ENCODE assay signal across 10 cellular contexts in genomic region chr11:35009191-35009940, GRCh38.
A peak's percentile ranks its signal among the peaks of the same experiment; 100 is the strongest.
DNase-seq lines count a peak whose midpoint lies in the region; ATAC-seq, FAIRE-seq and TF ChIP-seq lines count a peak whose summit lies in the region.
"Had no signal": no experiment of that assay in that cellular context is flagged by ENCODE, and none has a peak within 500 bp of the region (broad histone marks: within the 10 kb centered on the region; RNA-seq: fewer than 3 reads in every experiment).

No MANE protein-coding gene starts in this region.

- peak; percentile 76 for FAIRE-seq in RCC 7860 (lab: Jason Lieb, UNC)

- H3K4me1 ChIP-seq in foreskin keratinocyte, result peaks cover 32% of the 10 kb centered on the region

- DNase-seq in HFFc6, result peak; percentile 70
- DNase-seq in RCC 7860 (ENCODE audit: low spot score), result peak; percentile 63
- peak; percentile 94 to 97 for DNase-seq in foreskin keratinocyte
- peak; percentile 78 for DNase-seq in stromal cell of bone marrow (ENCODE audit: low read depth)
- DNase-seq in KG1 (lab: John Stamatoyannopoulos, UW), result no peak
- DNase-seq in T-helper 1 cell, result no peak
- DNase-seq: activated CD4-positive, alpha-beta T cell treated with anti-CD3 and anti-CD28 coated beads, Interleukin-2, amount 50 U/mL, for 48 hours; naive thymus-derived CD8-positive, alpha-beta T cell; NK-92 treated with Interleukin-12 subunit alpha and Interleukin-12 subunit beta, amount 100 ng/mL, for 24 hours had no signal

- no peaks in the 10 kb centered on the region for H3K27me3 ChIP-seq in foreskin keratinocyte

- H3K9me3 Mint-ChIP-seq in HFFc6, result no peaks in the 10 kb centered on the region
- H3K9me3 Mint-ChIP-seq: naive thymus-derived CD8-positive, alpha-beta T cell had no signal

- peaks cover 64% of the 10 kb centered on the region for H3K4me1 Mint-ChIP-seq in HFFc6 (ENCODE audit: low read depth)

- H3K36me3 Mint-ChIP-seq in HFFc6 (ENCODE audit: low read depth), result no peaks in the 10 kb centered on the region
- H3K36me3 Mint-ChIP-seq: naive thymus-derived CD8-positive, alpha-beta T cell had no signal

- TF ChIP-seq CTCF in HFFc6 (IDR thresholded peaks at IDR 0.05) (peak; percentile 10; the same call in 1 of the 2 replicates), foreskin keratinocyte (conservative IDR thresholded peaks at IDR 0.05) (peak; percentile 40)

- peak overlapping the region; percentile 1; the same call in 1 of the 2 replicates for H3K4me3 Mint-ChIP-seq in HFFc6
- H3K4me3 Mint-ChIP-seq: naive thymus-derived CD8-positive, alpha-beta T cell had no signal

- peak overlapping the region; percentile 64 for H3K27ac Mint-ChIP-seq in HFFc6

- peak overlapping the region; percentile 86 for H3K27ac ChIP-seq in foreskin keratinocyte

- ATAC-seq in foreskin keratinocyte, result peak; percentile 82
- no peak for ATAC-seq in HG02571 (IDR thresholded peaks at IDR 0.05; ENCODE audit: unreplicated experiment)
- ATAC-seq: naive thymus-derived CD8-positive, alpha-beta T cell had no signal

- no peaks in the 10 kb centered on the region; the same call in 1 of the 2 replicates for H3K27me3 Mint-ChIP-seq in HFFc6 (ENCODE audit: insufficient read depth)
- H3K27me3 Mint-ChIP-seq: naive thymus-derived CD8-positive, alpha-beta T cell had no signal

Comparison
In these comparisons a context has a peak if more than half of its experiments do, and no peak if none do; other contexts are left out.
1. DNase-seq: peak in HFFc6 (single experiment), RCC 7860 (single experiment), foreskin keratinocyte (2 of 2) and stromal cell of bone marrow (single experiment); none in KG1 (single experiment) and T-helper 1 cell (0 of 5).